Comparison of ENCODE assay signal across 8 cellular contexts in the genomic region with DNA sequence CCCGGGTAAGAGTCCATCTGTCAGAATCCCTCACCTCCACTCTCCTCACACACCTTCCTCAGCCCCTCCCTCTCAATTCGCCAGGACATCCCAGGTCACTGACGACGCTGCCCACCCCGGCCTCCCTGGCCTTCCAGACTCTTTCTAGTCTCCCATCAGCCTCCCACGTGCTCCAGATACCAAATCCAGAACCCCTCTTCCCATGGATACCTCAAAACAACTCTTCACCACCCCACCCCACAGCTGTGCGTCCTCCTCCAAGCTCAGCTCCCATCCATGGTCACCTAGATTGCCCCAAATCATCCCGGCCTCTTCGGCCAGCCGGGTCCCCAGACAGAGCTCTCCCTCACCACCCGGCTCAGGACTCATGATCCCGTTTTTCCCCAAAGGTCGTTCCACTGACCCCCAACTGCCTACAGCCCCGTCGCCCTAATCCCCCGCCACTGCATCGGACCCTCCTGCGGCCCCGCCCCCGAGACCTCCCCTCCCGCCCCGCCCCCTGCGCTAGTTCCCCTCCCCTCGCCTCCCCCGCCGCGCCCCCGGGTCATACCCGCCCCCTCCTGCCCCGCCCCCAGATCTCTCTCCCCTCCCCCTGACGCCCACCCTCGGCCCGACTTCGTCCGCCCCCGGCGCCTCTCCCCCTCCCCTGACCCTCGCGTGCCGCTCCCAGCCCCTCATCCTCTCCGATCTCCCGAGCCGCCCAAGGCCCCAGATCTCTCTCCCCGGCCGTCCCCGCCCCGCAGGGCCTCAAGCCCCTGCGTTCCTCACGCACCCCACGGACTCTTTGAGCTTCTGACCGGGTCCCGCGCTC. TPM values are rescaled to one million over a fixed set of nuclear protein-coding genes. Genes with fewer than 3 reads are reported as not detected.
DNase-seq lines count a peak whose midpoint lies in the region; ATAC-seq, FAIRE-seq and TF ChIP-seq lines count a peak whose summit lies in the region.

No MANE protein-coding gene starts in this region.

- no peaks in the 10 kb centered on the region for H3K27me3 Mint-ChIP-seq in activated CD4-positive, alpha-beta T cell treated with anti-CD3 and anti-CD28 coated beads, Interleukin-2, amount 10 ng/mL, durations not matched to agents 7 days and 5 days

- TF ChIP-seq POLR2A in endothelial cell of umbilical vein (IDR thresholded peaks at IDR 0.05; ENCODE audit: low read depth, low read length) (no peak), suprapubic skin (IDR thresholded peaks at IDR 0.05) (no peak)

- BruUV-seq in endothelial cell of umbilical vein (replicated peaks; lab: Mats Ljungman, UMichigan): TSS peak; percentile 54

- peak overlapping the region; percentile 60 to 82 (median 72) for H3K4me3 ChIP-seq in BLaER1 treated with 17β-estradiol and CSF1 and Interleukin-3, amounts not matched to agents 10 nM and 100 nM
- H3K4me3 ChIP-seq in MM.1S (ENCODE audit: low read length): peak overlapping the region; percentile 81
- peak overlapping the region; percentile 62 to 72 (median 69) for H3K4me3 ChIP-seq in endothelial cell of umbilical vein (replicated peaks in 1 of 3; ENCODE audit: insufficient read depth in 1 of 3, low read depth in 1 of 3, low read length in 3 of 3)
- H3K4me3 ChIP-seq in mononuclear cell (ENCODE audit: low read length): peak overlapping the region; percentile 45
- H3K4me3 ChIP-seq in suprapubic skin: peak overlapping the region; percentile 72

- H3K36me3 ChIP-seq in BLaER1 treated with 17β-estradiol and CSF1 and Interleukin-3, amounts not matched to agents 10 nM and 100 nM: peaks cover 5 to 31% (median 12%) of the 10 kb centered on the region in 11 experiments; a peak in 21 of 22 replicates
- H3K36me3 ChIP-seq in MM.1S (replicated peaks; ENCODE audit: insufficient read depth, low read length) (no peaks in the 10 kb centered on the region), endothelial cell of umbilical vein (ENCODE audit: control insufficient read depth in 2 of 2, extremely low read depth in 1 of 2, insufficient read depth in 2 of 2, low read length in 2 of 2) (peaks cover 4 to 16% of the 10 kb centered on the region in 2 experiments), suprapubic skin (peaks cover 22% of the 10 kb centered on the region)

- H3F3A ChIP-seq in MM.1S (ENCODE audit: insufficient read depth, low read length): no peaks in the 10 kb centered on the region

- FAIRE-seq in endothelial cell of umbilical vein (lab: Jason Lieb, UNC): no peak

- peak overlapping the region; percentile 92 for H3K27ac Mint-ChIP-seq in activated CD4-positive, alpha-beta T cell treated with anti-CD3 and anti-CD28 coated beads, Interleukin-2, amount 10 ng/mL, durations not matched to agents 7 days and 5 days

- ATAC-seq in GM19452 (IDR thresholded peaks at IDR 0.05; ENCODE audit: unreplicated experiment) (peak; percentile 14), HG02870 (IDR thresholded peaks at IDR 0.05; ENCODE audit: unreplicated experiment) (no peak)

- peaks cover 15% of the 10 kb centered on the region for H3K4me1 Mint-ChIP-seq in activated CD4-positive, alpha-beta T cell treated with anti-CD3 and anti-CD28 coated beads, Interleukin-2, amount 10 ng/mL, durations not matched to agents 7 days and 5 days

- peaks cover 47 to 56% (median 54%) of the 10 kb centered on the region in 10 experiments for H3K4me1 ChIP-seq in BLaER1 treated with 17β-estradiol and CSF1 and Interleukin-3, amounts not matched to agents 10 nM and 100 nM
- H3K4me1 ChIP-seq in MM.1S (ENCODE audit: low read length) (peaks cover 7% of the 10 kb centered on the region), endothelial cell of umbilical vein (ENCODE audit: control insufficient read depth, extremely low read depth, insufficient read depth, low read length) (peaks cover 14% of the 10 kb centered on the region), mononuclear cell (ENCODE audit: insufficient read depth, low read length) (peaks cover 19% of the 10 kb centered on the region), suprapubic skin (peaks cover 41% of the 10 kb centered on the region)

- H3K4me2 ChIP-seq in BLaER1 treated with 17β-estradiol and CSF1 and Interleukin-3, amounts not matched to agents 10 nM and 100 nM: peak overlapping the region; percentile 90 to 100 (median 99)
- H3K4me2 ChIP-seq in MM.1S (ENCODE audit: low read depth, low read length) (peak overlapping the region; percentile 94), endothelial cell of umbilical vein (ENCODE audit: insufficient read depth, low read length) (peak overlapping the region; percentile 95)

- no peaks in the 10 kb centered on the region for H3K9me3 Mint-ChIP-seq in activated CD4-positive, alpha-beta T cell treated with anti-CD3 and anti-CD28 coated beads, Interleukin-2, amount 10 ng/mL, durations not matched to agents 7 days and 5 days

- H3K4me3 Mint-ChIP-seq in activated CD4-positive, alpha-beta T cell treated with anti-CD3 and anti-CD28 coated beads, Interleukin-2, amount 10 ng/mL, durations not matched to agents 7 days and 5 days: peak overlapping the region; percentile 90

- no peaks in the 10 kb centered on the region for H3K9me1 ChIP-seq in endothelial cell of umbilical vein (replicated peaks; ENCODE audit: control insufficient read depth, extremely low read depth, insufficient read depth, low read length)

- H4K20me1 ChIP-seq in BLaER1 treated with 17β-estradiol and CSF1 and Interleukin-3, amounts not matched to agents 10 nM and 100 nM: peaks cover 49 to 50% (median 50%) of the 10 kb centered on the region in 11 experiments
- H4K20me1 ChIP-seq in MM.1S (ENCODE audit: insufficient read depth, low read length) (no peaks in the 10 kb centered on the region), endothelial cell of umbilical vein (replicated peaks; ENCODE audit: control insufficient read depth, extremely low read depth, insufficient read depth, low read length) (no peaks in the 10 kb centered on the region)

- dilution Hi-C loops in endothelial cell of umbilical vein (cut with MboI; ENCODE audit: extremely low pct_ligation_motif_present, low sequenced_read_pairs): no loop called here

- no peaks in the 10 kb centered on the region for H3K36me3 Mint-ChIP-seq in activated CD4-positive, alpha-beta T cell treated with anti-CD3 and anti-CD28 coated beads, Interleukin-2, amount 10 ng/mL, durations not matched to agents 7 days and 5 days (ENCODE audit: low read depth)

- POLR2A ChIA-PET in activated CD4-positive, alpha-beta T cell treated with anti-CD3 and anti-CD28 coated beads, Interleukin-2, amount 10 ng/mL, durations not matched to agents 7 days and 5 days (lab: Charles Lee): no interaction called here
- POLR2A ChIA-PET in endothelial cell of umbilical vein (lab: Charles Lee): interaction anchor here (0.6 to 1.6 kb wide), 3 partner anchors 14 to 214 kb away, joined by 5 to 11 read pairs (median 5); a partner anchor contains a TSS

- H3K79me2 ChIP-seq in MM.1S (ENCODE audit: low read length) (peaks cover 18% of the 10 kb centered on the region), endothelial cell of umbilical vein (ENCODE audit: control insufficient read depth, insufficient read depth, low read length) (peaks cover 22% of the 10 kb centered on the region)

- DNase-seq in MM.1S: no peak
- DNase-seq in activated CD4-positive, alpha-beta T cell treated with anti-CD3 and anti-CD28 coated beads, Interleukin-2, amount 10 ng/mL, durations not matched to agents 7 days and 5 days: peak; percentile 54
- peak; percentile 55 for DNase-seq in endothelial cell of umbilical vein (ENCODE audit: low read depth, low spot score)
- peak in 1 of 2 donors; percentile 84 for DNase-seq in suprapubic skin (ENCODE audit: low spot score in 2 of 2)

- CTCF ChIA-PET in activated CD4-positive, alpha-beta T cell treated with anti-CD3 and anti-CD28 coated beads, Interleukin-2, amount 10 ng/mL, durations not matched to agents 7 days and 5 days (lab: Charles Lee): interaction anchor here (1.0 kb wide), 1 partner anchor 14 kb away, joined by 3 read pairs; no protein-coding TSS in a partner anchor
- CTCF ChIA-PET in endothelial cell of umbilical vein (lab: Charles Lee): interaction anchor here (0.9 to 2.9 kb wide), 13 partner anchors 11 to 189 kb away, joined by 3 to 15 read pairs (median 5); a partner anchor contains a TSS

- no peak for TF ChIP-seq EP300 in suprapubic skin (IDR thresholded peaks at IDR 0.05)

- TF ChIP-seq CTCF in MM.1S (IDR thresholded peaks at IDR 0.05; ENCODE audit: low read length): no peak
- TF ChIP-seq CTCF in endothelial cell of umbilical vein (IDR thresholded peaks at IDR 0.05; ENCODE audit: extremely low read depth in 1 of 2, insufficient read depth in 1 of 2, low read depth in 1 of 2, low read length in 2 of 2): no peak
- TF ChIP-seq CTCF in suprapubic skin (IDR thresholded peaks at IDR 0.05): no peak

- H3K9me2 ChIP-seq in MM.1S (replicated peaks; ENCODE audit: insufficient read depth, low read length): no peaks in the 10 kb centered on the region

- no peaks in the 10 kb centered on the region for H3K27me3 ChIP-seq in BLaER1 treated with 17β-estradiol and CSF1 and Interleukin-3, amounts not matched to agents 10 nM and 100 nM
- H3K27me3 ChIP-seq in MM.1S (replicated peaks; ENCODE audit: insufficient read depth, low read length) (peaks cover 26% of the 10 kb centered on the region), endothelial cell of umbilical vein (ENCODE audit: control insufficient read depth in 2 of 2, insufficient read depth in 2 of 2, low read length in 2 of 2) (no peaks in the 10 kb centered on the region), mononuclear cell (ENCODE audit: insufficient read depth, low read length) (no peaks in the 10 kb centered on the region), suprapubic skin (no peaks in the 10 kb centered on the region)

- H3K27ac ChIP-seq in BLaER1 treated with 17β-estradiol and CSF1 and Interleukin-3, amounts not matched to agents 10 nM and 100 nM: peak overlapping the region; percentile 44 to 84 (median 74); a peak in 21 of 22 replicates
- no peak overlapping the region for H3K27ac ChIP-seq in MM.1S (ENCODE audit: low read length)
- peak overlapping the region; percentile 43 for H3K27ac ChIP-seq in endothelial cell of umbilical vein (ENCODE audit: insufficient read depth, low read depth, low read length)
- H3K27ac ChIP-seq in suprapubic skin: peak overlapping the region; percentile 93

- peak overlapping the region; percentile 82 for H2AFZ ChIP-seq in MM.1S (ENCODE audit: low read length)
- peak overlapping the region; percentile 3 for H2AFZ ChIP-seq in endothelial cell of umbilical vein (ENCODE audit: low read depth, low read length)

- no peaks in the 10 kb centered on the region for H3K9me3 ChIP-seq in BLaER1 treated with 17β-estradiol and CSF1 and Interleukin-3, amounts not matched to agents 10 nM and 100 nM (replicated peaks in 1 of 11)
- H3K9me3 ChIP-seq in MM.1S (replicated peaks; ENCODE audit: insufficient read depth, low read length) (no peaks in the 10 kb centered on the region), endothelial cell of umbilical vein (replicated peaks; ENCODE audit: control insufficient read depth, insufficient read depth, low read length) (no peaks in the 10 kb centered on the region), mononuclear cell (ENCODE audit: low read depth, low read length) (no peaks in the 10 kb centered on the region), suprapubic skin (no peaks in the 10 kb centered on the region)

- 2% methylated on average over 43 of the region's 53 CpGs for WGBS in suprapubic skin

- peak overlapping the region; percentile 73 to 84 (median 80) for H3K9ac ChIP-seq in BLaER1 treated with 17β-estradiol and CSF1 and Interleukin-3, amounts not matched to agents 10 nM and 100 nM
- H3K9ac ChIP-seq in MM.1S (ENCODE audit: low read length) (peak overlapping the region; percentile 69), endothelial cell of umbilical vein (replicated peaks; ENCODE audit: extremely low read depth, insufficient read depth, low read length) (peak overlapping the region; percentile 64)

- intact Hi-C loops in endothelial cell of umbilical vein (cut with micrococcal nuclease): loop anchor here (1.0 kb wide), 2 partner anchors 14 to 55 kb away; a partner anchor contains a TSS

RNA-seq across cellular contexts. Expression of a gene that starts 0.5 kb away (rescaled TPM):
- 10 to 100 TPM; 36.2 to 44.6 TPM for total RNA-seq in activated CD4-positive, alpha-beta T cell treated with anti-CD3 and anti-CD28 coated beads, Interleukin-2, amount 10 ng/mL, durations not matched to agents 7 days and 5 days
- total RNA-seq in endothelial cell of umbilical vein: 78.5 and 84.5 TPM in 2 replicates
- 93.7 and 171 TPM in 2 replicates for polyA plus RNA-seq in endothelial cell of umbilical vein
- 68.6 and 97.4 TPM in 2 replicates for polyA plus RNA-seq in endothelial cell of umbilical vein (2011; cell fraction: cytosol; rRNA removed)
- 66.6 and 74.7 TPM in 2 replicates for polyA plus RNA-seq in endothelial cell of umbilical vein (2011; cell fraction: nucleus; rRNA removed)
- 50.9 and 64.5 TPM in 2 replicates for polyA plus RNA-seq in endothelial cell of umbilical vein (2012)
- 47.1 and 52.0 TPM in 2 replicates for polyA minus RNA-seq in endothelial cell of umbilical vein
- 31.3 TPM for polyA minus RNA-seq in endothelial cell of umbilical vein (2011; cell fraction: cytosol; rRNA and poly(A)+ RNA removed)
- polyA minus RNA-seq in endothelial cell of umbilical vein (2011; cell fraction: nucleus; rRNA and poly(A)+ RNA removed): 12.1 and 22.0 TPM in 2 replicates
- total RNA-seq in mononuclear cell: 53.4 TPM
- total RNA-seq in suprapubic skin: 100 to 1,000 TPM; 108 to 257 (median 167) TPM

RNA-seq across cellular contexts. Expression of a gene that starts 15.0 kb away (rescaled TPM):
- total RNA-seq in activated CD4-positive, alpha-beta T cell treated with anti-CD3 and anti-CD28 coated beads, Interleukin-2, amount 10 ng/mL, durations not matched to agents 7 days and 5 days: 10 to 100 TPM; 58.3 to 62.1 TPM
- 79.6 and 89.9 TPM in 2 replicates for total RNA-seq in endothelial cell of umbilical vein
- 27.2 and 39.1 TPM in 2 replicates for polyA plus RNA-seq in endothelial cell of umbilical vein
- polyA plus RNA-seq in endothelial cell of umbilical vein (2011; cell fraction: cytosol; rRNA removed): 28.1 and 33.7 TPM in 2 replicates
- polyA plus RNA-seq in endothelial cell of umbilical vein (2011; cell fraction: nucleus; rRNA removed): 56.4 and 63.9 TPM in 2 replicates
- 47.1 and 68.0 TPM in 2 replicates for polyA plus RNA-seq in endothelial cell of umbilical vein (2012)
- 15.9 and 23.6 TPM in 2 replicates for polyA minus RNA-seq in endothelial cell of umbilical vein
- polyA minus RNA-seq in endothelial cell of umbilical vein (2011; cell fraction: cytosol; rRNA and poly(A)+ RNA removed): 12.6 TPM
- polyA minus RNA-seq in endothelial cell of umbilical vein (2011; cell fraction: nucleus; rRNA and poly(A)+ RNA removed): 16.1 and 26.2 TPM in 2 replicates
- 13.2 TPM for total RNA-seq in mononuclear cell
- total RNA-seq in suprapubic skin: 10 to 100 TPM; 23.0 to 27.4 (median 23.4) TPM

RNA-seq across cellular contexts. Expression of a gene that starts 54.6 kb away (rescaled TPM):
- total RNA-seq in activated CD4-positive, alpha-beta T cell treated with anti-CD3 and anti-CD28 coated beads, Interleukin-2, amount 10 ng/mL, durations not matched to agents 7 days and 5 days: 10 to 100 TPM; 77.1 to 83.7 TPM
- total RNA-seq in endothelial cell of umbilical vein (44.5 and 47.8 TPM in 2 replicates), mononuclear cell (12.2 TPM), suprapubic skin (10 to 100 TPM in 2 of 4 donors, 1 to 10 TPM in 2; 8.5 to 20.4 (median 11.4) TPM)
- 19.5 and 32.1 TPM in 2 replicates for polyA plus RNA-seq in endothelial cell of umbilical vein
- 22.2 and 23.4 TPM in 2 replicates for polyA plus RNA-seq in endothelial cell of umbilical vein (2011; cell fraction: cytosol; rRNA removed)
- 32.5 and 36.1 TPM in 2 replicates for polyA plus RNA-seq in endothelial cell of umbilical vein (2011; cell fraction: nucleus; rRNA removed)
- 16.4 and 24.5 TPM in 2 replicates for polyA plus RNA-seq in endothelial cell of umbilical vein (2012)
- polyA minus RNA-seq in endothelial cell of umbilical vein: 11.2 and 20.1 TPM in 2 replicates
- polyA minus RNA-seq in endothelial cell of umbilical vein (2011; cell fraction: cytosol; rRNA and poly(A)+ RNA removed): 70.6 TPM
- polyA minus RNA-seq in endothelial cell of umbilical vein (2011; cell fraction: nucleus; rRNA and poly(A)+ RNA removed): 20.4 and 33.6 TPM in 2 replicates

RNA-seq across cellular contexts. Expression of a gene that starts 56.7 kb away (rescaled TPM):
- total RNA-seq in activated CD4-positive, alpha-beta T cell treated with anti-CD3 and anti-CD28 coated beads, Interleukin-2, amount 10 ng/mL, durations not matched to agents 7 days and 5 days: 10 to 100 TPM; 67.7 to 68.2 TPM
- 143 and 153 TPM in 2 replicates for total RNA-seq in endothelial cell of umbilical vein
- 145 and 191 TPM in 2 replicates for polyA plus RNA-seq in endothelial cell of umbilical vein
- 113 and 139 TPM in 2 replicates for polyA plus RNA-seq in endothelial cell of umbilical vein (2011; cell fraction: cytosol; rRNA removed)
- polyA plus RNA-seq in endothelial cell of umbilical vein (2011; cell fraction: nucleus; rRNA removed): 94.1 and 103 TPM in 2 replicates
- polyA plus RNA-seq in endothelial cell of umbilical vein (2012): 124 and 164 TPM in 2 replicates
- 51.2 and 68.4 TPM in 2 replicates for polyA minus RNA-seq in endothelial cell of umbilical vein
- polyA minus RNA-seq in endothelial cell of umbilical vein (2011; cell fraction: cytosol; rRNA and poly(A)+ RNA removed): 43.0 TPM
- polyA minus RNA-seq in endothelial cell of umbilical vein (2011; cell fraction: nucleus; rRNA and poly(A)+ RNA removed): 32.8 and 43.7 TPM in 2 replicates
- total RNA-seq in mononuclear cell: 26.6 TPM
- total RNA-seq in suprapubic skin: 100 to 1,000 TPM in 1 of 4 donors, 10 to 100 TPM in 3; 67.0 to 103 (median 81.0) TPM
